18 cellular contexts compared by ENCODE assay signal in genomic region chr2:105494683-105495425, GRCh38.
DNase-seq lines count a peak whose midpoint lies in the region; ATAC-seq and TF ChIP-seq lines count a peak whose summit lies in the region.
"Had no signal": no experiment of that assay in that cellular context is flagged by ENCODE, and none has a peak within 500 bp of the region (broad histone marks: within the 10 kb centered on the region; RNA-seq: fewer than 3 reads in every experiment).

No MANE protein-coding gene starts in this region.

- no peak overlapping the region for H2AK5ac ChIP-seq in trophoblast cell (ENCODE audit: low read length)

- no peak overlapping the region for H4K91ac ChIP-seq in trophoblast cell (ENCODE audit: low read depth, low read length)

- H4K20me1 ChIP-seq in BLaER1, result no peaks in the 10 kb centered on the region

- H3K4ac ChIP-seq in trophoblast cell (ENCODE audit: low read depth, low read length), result no peak overlapping the region

- H3K4me2 ChIP-seq in BLaER1 (peak overlapping the region; percentile 29), trophoblast cell (ENCODE audit: low read length) (no peak overlapping the region)

- H3K4me3 ChIP-seq in BLaER1, result no peak overlapping the region
- H3K4me3 ChIP-seq in right atrium auricular region, result no peak overlapping the region
- H3K4me3 ChIP-seq in trophoblast cell (ENCODE audit: low read depth, low read length), result peak overlapping the region; percentile 12
- no peak overlapping the region for H3K4me3 ChIP-seq in dorsolateral prefrontal cortex
- H3K4me3 ChIP-seq: MG63 had no signal

- no peak for DNase-seq in Right ventricle myocardium inferior (ENCODE audit: missing footprints)
- DNase-seq in right atrium auricular region (ENCODE audit: low spot score), result no peak
- DNase-seq in trophoblast cell, result no peak
- no peak for DNase-seq in NCI-H774 (lab: John Stamatoyannopoulos, UW)
- DNase-seq in ACHN, result no peak
- no peak for DNase-seq in dorsolateral prefrontal cortex
- DNase-seq: COR-L47, EL, H9, Karpas-422, MG63, NCI-H1092, NCI-H2081 treated with DMSO at 0.1 percent for 48 hours, NCI-H510A, NCI-H82, PC-3 had no signal

- no peak overlapping the region for H4K12ac ChIP-seq in trophoblast cell (ENCODE audit: low read depth, low read length)

- H3K36me3 ChIP-seq in BLaER1, result no peaks in the 10 kb centered on the region
- no peaks in the 10 kb centered on the region for H3K36me3 ChIP-seq in right atrium auricular region
- no peaks in the 10 kb centered on the region for H3K36me3 ChIP-seq in trophoblast cell (ENCODE audit: control insufficient read depth in 1 of 2, insufficient read depth in 2 of 2, low read length in 2 of 2)
- H3K36me3 ChIP-seq: MG63 had no signal

- in situ Hi-C loops in ACHN (cut with HindIII; ENCODE audit: low pct_ligation_motif_present, low pct_unique_long_range_greater_than_20kb, low sequenced_read_pairs), result no loop called here

- H3K14ac ChIP-seq in trophoblast cell (ENCODE audit: low read length), result no peak overlapping the region

- H3K4me1 ChIP-seq in BLaER1 (peaks cover 30% of the 10 kb centered on the region), right atrium auricular region (peaks cover 0 to 45% of the 10 kb centered on the region in 2 donors), trophoblast cell (ENCODE audit: control insufficient read depth in 1 of 2, insufficient read depth in 2 of 2, low read length in 2 of 2) (no peaks in the 10 kb centered on the region)

- H2BK5ac ChIP-seq in trophoblast cell (ENCODE audit: low read depth, low read length, poor library complexity), result no peak overlapping the region

- H3K9ac ChIP-seq in BLaER1 (no peak overlapping the region), trophoblast cell (ENCODE audit: low read length) (no peak overlapping the region)

- no peak overlapping the region for H3K18ac ChIP-seq in trophoblast cell (ENCODE audit: low read length)

- H3K9me3 ChIP-seq in BLaER1, result peaks cover 11% of the 10 kb centered on the region; the same call in 1 of the 2 replicates
- peaks cover 9 to 23% of the 10 kb centered on the region in 2 donors for H3K9me3 ChIP-seq in right atrium auricular region
- H3K9me3 ChIP-seq in trophoblast cell (ENCODE audit: insufficient read depth, low read depth, low read length), result peaks cover 2% of the 10 kb centered on the region
- H3K9me3 ChIP-seq: MG63 had no signal

- intact Hi-C loops in Right ventricle myocardium inferior (cut with DNase I) (loop anchor here (5.0 kb wide), 1 partner anchor 123 kb away; no protein-coding TSS in a partner anchor), dorsolateral prefrontal cortex (cut with DNase I) (no loop called here)

- no peak overlapping the region for H3K23ac ChIP-seq in trophoblast cell (ENCODE audit: low read length)

- H3K27ac ChIP-seq in BLaER1, result no peak overlapping the region
- peak overlapping the region; percentile 6 to 63 for H3K27ac ChIP-seq in right atrium auricular region
- no peak overlapping the region for H3K27ac ChIP-seq in trophoblast cell (ENCODE audit: low read depth, low read length)
- H3K27ac ChIP-seq in dorsolateral prefrontal cortex, result no peak overlapping the region

- no peaks in the 10 kb centered on the region for H3K79me1 ChIP-seq in trophoblast cell (ENCODE audit: low read length)

- WGBS in trophoblast cell (ENCODE audit: extremely low coverage, insufficient coverage, insufficient read length), result no CpG with 5 or more reads among the region's 13 CpGs

- no peak overlapping the region for H2BK120ac ChIP-seq in trophoblast cell (ENCODE audit: insufficient read depth, low read length, poor library complexity)

- ATAC-seq in Right ventricle myocardium inferior (peak; percentile 85), HG03175 (IDR thresholded peaks at IDR 0.05; ENCODE audit: unreplicated experiment) (no peak)
- ATAC-seq: PC-3 had no signal

- H3K27me3 ChIP-seq in BLaER1 (no peaks in the 10 kb centered on the region), right atrium auricular region (no peaks in the 10 kb centered on the region), trophoblast cell (ENCODE audit: insufficient read depth, low read length) (no peaks in the 10 kb centered on the region), dorsolateral prefrontal cortex (peaks cover 0 to 4% (median 0%) of the 10 kb centered on the region in 45 donors)
- H3K27me3 ChIP-seq: MG63 had no signal

- H2BK12ac ChIP-seq in trophoblast cell (ENCODE audit: low read length), result no peak overlapping the region

- no peak for TF ChIP-seq CTCF in right atrium auricular region (IDR thresholded peaks at IDR 0.05)
- TF ChIP-seq CTCF in dorsolateral prefrontal cortex (IDR thresholded peaks at IDR 0.05 in 54 of 56, conservative IDR thresholded peaks at IDR 0.05 in 2 of 56; ENCODE audit: low read depth in 1 of 56, partially characterized antibody in 56 of 56), result no peak

- H2AFZ ChIP-seq in trophoblast cell (ENCODE audit: insufficient read depth, low read length, poor library complexity), result no peak overlapping the region

- no peak overlapping the region for H4K8ac ChIP-seq in trophoblast cell (ENCODE audit: low read depth, low read length)

- H3K79me2 ChIP-seq in trophoblast cell (ENCODE audit: control insufficient read depth, insufficient read depth, low read length, poor library complexity), result no peaks in the 10 kb centered on the region

Comparison
In these comparisons a context has a peak if more than half of its experiments do, and no peak if none do; other contexts are left out.
1. H3K27ac ChIP-seq: peak in right atrium auricular region (2 of 2); none in BLaER1 (single experiment), trophoblast cell (single experiment) and dorsolateral prefrontal cortex (0 of 59).